ENCODE assay signal across 1 cellular context in genomic region chr1:112446411-112446810, GRCh38.
TF ChIP-seq lines count a peak whose summit lies in the region.

No MANE protein-coding gene starts in this region.

TF ChIP-seq in SK-N-SH, 30 proteins besides CTCF, POLR2A, EP300 and RAD21 (continued from another document):
- TF ChIP-seq REST (IDR thresholded peaks at IDR 0.05; ENCODE audit: low read depth, low read length) (no peak), TEAD4 (IDR thresholded peaks at IDR 0.05; ENCODE audit: borderline replicate concordance, insufficient read depth) (no peak), FOXJ3 (CRISPR knock-in tag; IDR thresholded peaks at IDR 0.05) (no peak)
